1 cellular context compared by ENCODE assay signal in genomic region chr11:9112075-9112474, GRCh38.
TF ChIP-seq lines count a peak whose summit lies in the region.

No MANE protein-coding gene starts in this region.

TF ChIP-seq in K562, 482 proteins besides CTCF, POLR2A, EP300 and RAD21 (continued from another document):
- TF ChIP-seq, protein P1, sequence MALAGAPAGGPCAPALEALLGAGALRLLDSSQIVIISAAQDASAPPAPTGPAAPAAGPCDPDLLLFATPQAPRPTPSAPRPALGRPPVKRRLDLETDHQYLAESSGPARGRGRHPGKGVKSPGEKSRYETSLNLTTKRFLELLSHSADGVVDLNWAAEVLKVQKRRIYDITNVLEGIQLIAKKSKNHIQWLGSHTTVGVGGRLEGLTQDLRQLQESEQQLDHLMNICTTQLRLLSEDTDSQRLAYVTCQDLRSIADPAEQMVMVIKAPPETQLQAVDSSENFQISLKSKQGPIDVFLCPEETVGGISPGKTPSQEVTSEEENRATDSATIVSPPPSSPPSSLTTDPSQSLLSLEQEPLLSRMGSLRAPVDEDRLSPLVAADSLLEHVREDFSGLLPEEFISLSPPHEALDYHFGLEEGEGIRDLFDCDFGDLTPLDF (CRISPR knock-in tag; IDR thresholded peaks at IDR 0.05), result no peak
- TF ChIP-seq SRSF9 (IDR thresholded peaks at IDR 0.05; ENCODE audit: borderline replicate concordance, low read depth, low read length) (no peak), ZNF280A (IDR thresholded peaks at IDR 0.05; ENCODE audit: low read depth, partially characterized antibody) (peak; percentile 82), VEZF1 (CRISPR knock-in tag; IDR thresholded peaks at IDR 0.05) (no peak), CBX3 (IDR thresholded peaks at IDR 0.05; ENCODE audit: borderline replicate concordance in 1 of 2, low read length in 2 of 2) (peak in 1 of 2 experiments; percentile 97; a peak in 2 of 3 replicates), TCFL5 (CRISPR knock-in tag; conservative IDR thresholded peaks at IDR 0.05) (no peak), ZNF764 (CRISPR knock-in tag; IDR thresholded peaks at IDR 0.05; ENCODE audit: low read depth) (no peak), ILF3 (IDR thresholded peaks at IDR 0.05; ENCODE audit: borderline replicate concordance) (no peak), ZNF449 (CRISPR knock-in tag; IDR thresholded peaks at IDR 0.05) (no peak), ESRRB (CRISPR knock-in tag; IDR thresholded peaks at IDR 0.05; ENCODE audit: borderline replicate concordance) (no peak), MIER1 (IDR thresholded peaks at IDR 0.05; ENCODE audit: low read depth) (no peak), ZNF146 (CRISPR knock-in tag; IDR thresholded peaks at IDR 0.05; ENCODE audit: unreplicated experiment) (no peak), TRIM28 (IDR thresholded peaks at IDR 0.05) (peak; percentile 90), XRCC3 (IDR thresholded peaks at IDR 0.05) (0 out of 2 replicates have a peak, but pooled peaks have one; percentile 37), ZNF134 (CRISPR knock-in tag; conservative IDR thresholded peaks at IDR 0.05) (no peak), GABPB1 (CRISPR knock-in tag; IDR thresholded peaks at IDR 0.05) (no peak), MYC (IDR thresholded peaks at IDR 0.05; ENCODE audit: low read depth, low read length) (no peak), MYC (CRISPR knock-in tag; IDR thresholded peaks at IDR 0.05; ENCODE audit: borderline replicate concordance, low read depth) (no peak), ZFP1 (CRISPR knock-in tag; IDR thresholded peaks at IDR 0.05) (peak; percentile 97), U2AF1 (optimal IDR thresholded peaks at IDR 0.05; ENCODE audit: low read depth, low read length) (no peak), ZC3H4 (CRISPR knock-in tag; IDR thresholded peaks at IDR 0.05; ENCODE audit: borderline replicate concordance) (no peak), TRIM24 (IDR thresholded peaks at IDR 0.05) (0 out of 4 replicates have a peak, but pooled peaks of 1 of the 2 experiments have one; percentile 11), CCNT2 (IDR thresholded peaks at IDR 0.05; ENCODE audit: borderline replicate concordance, extremely low read depth, insufficient read length, low read depth, low read length) (no peak), SIRT6 (IDR thresholded peaks at IDR 0.05; ENCODE audit: low read depth, low read length) (no peak), GABPA (tag; conservative IDR thresholded peaks at IDR 0.05; ENCODE audit: low read depth) (no peak), ZBTB9 (CRISPR knock-in tag; IDR thresholded peaks at IDR 0.05) (no peak), STAT5A (IDR thresholded peaks at IDR 0.05; ENCODE audit: borderline replicate concordance, low read length) (no peak)
- TF ChIP-seq, protein P2, sequence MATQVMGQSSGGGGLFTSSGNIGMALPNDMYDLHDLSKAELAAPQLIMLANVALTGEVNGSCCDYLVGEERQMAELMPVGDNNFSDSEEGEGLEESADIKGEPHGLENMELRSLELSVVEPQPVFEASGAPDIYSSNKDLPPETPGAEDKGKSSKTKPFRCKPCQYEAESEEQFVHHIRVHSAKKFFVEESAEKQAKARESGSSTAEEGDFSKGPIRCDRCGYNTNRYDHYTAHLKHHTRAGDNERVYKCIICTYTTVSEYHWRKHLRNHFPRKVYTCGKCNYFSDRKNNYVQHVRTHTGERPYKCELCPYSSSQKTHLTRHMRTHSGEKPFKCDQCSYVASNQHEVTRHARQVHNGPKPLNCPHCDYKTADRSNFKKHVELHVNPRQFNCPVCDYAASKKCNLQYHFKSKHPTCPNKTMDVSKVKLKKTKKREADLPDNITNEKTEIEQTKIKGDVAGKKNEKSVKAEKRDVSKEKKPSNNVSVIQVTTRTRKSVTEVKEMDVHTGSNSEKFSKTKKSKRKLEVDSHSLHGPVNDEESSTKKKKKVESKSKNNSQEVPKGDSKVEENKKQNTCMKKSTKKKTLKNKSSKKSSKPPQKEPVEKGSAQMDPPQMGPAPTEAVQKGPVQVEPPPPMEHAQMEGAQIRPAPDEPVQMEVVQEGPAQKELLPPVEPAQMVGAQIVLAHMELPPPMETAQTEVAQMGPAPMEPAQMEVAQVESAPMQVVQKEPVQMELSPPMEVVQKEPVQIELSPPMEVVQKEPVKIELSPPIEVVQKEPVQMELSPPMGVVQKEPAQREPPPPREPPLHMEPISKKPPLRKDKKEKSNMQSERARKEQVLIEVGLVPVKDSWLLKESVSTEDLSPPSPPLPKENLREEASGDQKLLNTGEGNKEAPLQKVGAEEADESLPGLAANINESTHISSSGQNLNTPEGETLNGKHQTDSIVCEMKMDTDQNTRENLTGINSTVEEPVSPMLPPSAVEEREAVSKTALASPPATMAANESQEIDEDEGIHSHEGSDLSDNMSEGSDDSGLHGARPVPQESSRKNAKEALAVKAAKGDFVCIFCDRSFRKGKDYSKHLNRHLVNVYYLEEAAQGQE (CRISPR knock-in tag; IDR thresholded peaks at IDR 0.05; ENCODE audit: low read depth), result no peak
- TF ChIP-seq, protein P3, sequence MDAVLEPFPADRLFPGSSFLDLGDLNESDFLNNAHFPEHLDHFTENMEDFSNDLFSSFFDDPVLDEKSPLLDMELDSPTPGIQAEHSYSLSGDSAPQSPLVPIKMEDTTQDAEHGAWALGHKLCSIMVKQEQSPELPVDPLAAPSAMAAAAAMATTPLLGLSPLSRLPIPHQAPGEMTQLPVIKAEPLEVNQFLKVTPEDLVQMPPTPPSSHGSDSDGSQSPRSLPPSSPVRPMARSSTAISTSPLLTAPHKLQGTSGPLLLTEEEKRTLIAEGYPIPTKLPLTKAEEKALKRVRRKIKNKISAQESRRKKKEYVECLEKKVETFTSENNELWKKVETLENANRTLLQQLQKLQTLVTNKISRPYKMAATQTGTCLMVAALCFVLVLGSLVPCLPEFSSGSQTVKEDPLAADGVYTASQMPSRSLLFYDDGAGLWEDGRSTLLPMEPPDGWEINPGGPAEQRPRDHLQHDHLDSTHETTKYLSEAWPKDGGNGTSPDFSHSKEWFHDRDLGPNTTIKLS (IDR thresholded peaks at IDR 0.05; ENCODE audit: borderline replicate concordance, low read depth), result no peak
TF ChIP-seq in K562: peak in this region for 6.
